Comparison of ENCODE assay signal across 15 cellular contexts in the genomic region with DNA sequence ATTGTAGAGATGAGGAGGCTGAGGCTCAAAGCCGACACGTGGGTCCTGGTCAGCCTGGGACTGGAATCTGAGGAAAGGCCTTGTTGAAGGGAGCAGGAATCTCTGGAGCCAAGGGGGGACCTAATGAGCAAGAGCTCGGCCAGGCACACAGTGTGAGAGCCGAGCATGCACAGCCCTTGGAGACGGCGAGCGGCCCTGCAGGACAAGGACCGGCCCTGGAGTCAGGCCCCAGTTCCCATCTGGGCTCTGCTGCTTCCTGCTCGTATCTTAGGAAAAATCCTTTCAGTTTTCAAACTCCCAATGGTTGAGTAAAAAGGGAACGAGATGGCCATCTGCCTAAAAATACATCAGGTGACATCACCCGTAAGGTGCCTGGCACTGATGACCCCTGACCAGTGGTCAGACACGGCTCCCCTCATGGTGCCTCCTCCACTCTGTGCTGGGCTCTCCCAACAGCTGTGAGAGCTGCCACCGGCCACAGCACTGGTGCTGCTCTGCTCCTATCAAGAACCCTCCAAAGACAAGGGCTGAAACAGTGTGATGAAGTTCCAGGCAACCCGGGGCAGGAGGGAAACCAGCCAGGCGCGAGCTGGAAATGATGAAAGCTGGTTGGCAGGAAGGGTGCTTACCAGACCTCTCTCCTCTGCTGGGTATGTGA. TPM values are rescaled to one million over a fixed set of nuclear protein-coding genes. Genes with fewer than 3 reads are reported as not detected.
DNase-seq lines count a peak whose midpoint lies in the region; ATAC-seq and TF ChIP-seq lines count a peak whose summit lies in the region.
"Had no signal": no experiment of that assay in that cellular context is flagged by ENCODE, and none has a peak within 500 bp of the region (broad histone marks: within the 10 kb centered on the region; RNA-seq: fewer than 3 reads in every experiment).

No MANE protein-coding gene starts in this region.

- DNase-seq in T-helper 17 cell (no peak), heart left ventricle (peak in 3 of 5 donors; percentile 41 to 69 (median 68)), lower lobe of right lung (peak; percentile 24), activated T-cell treated with anti-CD3 and anti-CD28 coated beads for 4 hours (no peak), GM03348 (ENCODE audit: low spot score) (no peak), NCI-H748 (lab: John Stamatoyannopoulos, UW; ENCODE audit: unreplicated experiment) (no peak)
- DNase-seq: COR-L47, H7, NCI-H1105 treated with DMSO at 0.1 percent for 48 hours, NCI-H187 treated with DMSO at 0.1 percent for 48 hours, NCI-H446, NCI-H748 treated with DMSO at 0.1 percent for 48 hours, PC-3 had no signal

- H3K36me3 ChIP-seq in heart left ventricle (peaks cover 3 to 100% (median 91%) of the 10 kb centered on the region in 9 donors), lower lobe of right lung (peaks cover 94% of the 10 kb centered on the region)

- TF ChIP-seq POLR2A in heart left ventricle (IDR thresholded peaks at IDR 0.05), result no peak

- H3K27ac ChIP-seq in heart left ventricle (peak overlapping the region in 8 of 12 donors; percentile 13 to 78 (median 68)), lower lobe of right lung (no peak overlapping the region)

- H3K27me3 ChIP-seq in heart left ventricle (no peaks in the 10 kb centered on the region), lower lobe of right lung (ENCODE audit: low read depth) (no peaks in the 10 kb centered on the region)

- H3K4me1 Mint-ChIP-seq in T-helper 17 cell, result peaks cover 17% of the 10 kb centered on the region
- peaks cover 34% of the 10 kb centered on the region for H3K4me1 Mint-ChIP-seq in stimulated activated memory B cell treated with anti-CD40 and anti-IgM and Interleukin-4, amounts not matched to agents 10 μg/mL and 1 μg/mL and 100 μg/mL, for 72 hours

- H3K27me3 Mint-ChIP-seq in T-helper 17 cell, result no peaks in the 10 kb centered on the region
- no peaks in the 10 kb centered on the region for H3K27me3 Mint-ChIP-seq in stimulated activated memory B cell treated with anti-CD40 and anti-IgM and Interleukin-4, amounts not matched to agents 10 μg/mL and 1 μg/mL and 100 μg/mL, for 72 hours
- H3K27me3 Mint-ChIP-seq: IgD-negative memory B cell had no signal

- H3K9me3 Mint-ChIP-seq in stimulated activated memory B cell treated with anti-CD40 and anti-IgM and Interleukin-4, amounts not matched to agents 10 μg/mL and 1 μg/mL and 100 μg/mL, for 72 hours, result no peaks in the 10 kb centered on the region
- H3K9me3 Mint-ChIP-seq: IgD-negative memory B cell had no signal

- no peak for TF ChIP-seq CTCF in heart left ventricle (IDR thresholded peaks at IDR 0.05)
- TF ChIP-seq CTCF in lower lobe of right lung (IDR thresholded peaks at IDR 0.05), result no peak

- intact Hi-C loops in heart left ventricle (cut with DNase I) (no loop called here), lower lobe of right lung (cut with DNase I) (no loop called here)

- H3K27ac Mint-ChIP-seq in T-helper 17 cell, result peak overlapping the region; percentile 29
- peak overlapping the region; percentile 42 for H3K27ac Mint-ChIP-seq in stimulated activated memory B cell treated with anti-CD40 and anti-IgM and Interleukin-4, amounts not matched to agents 10 μg/mL and 1 μg/mL and 100 μg/mL, for 72 hours

- H3K4me3 ChIP-seq in heart left ventricle, result no peak overlapping the region
- H3K4me3 ChIP-seq in lower lobe of right lung, result no peak overlapping the region

- peaks cover 15% of the 10 kb centered on the region for H3K36me3 Mint-ChIP-seq in T-helper 17 cell (ENCODE audit: low read depth)
- peaks cover 78% of the 10 kb centered on the region for H3K36me3 Mint-ChIP-seq in stimulated activated memory B cell treated with anti-CD40 and anti-IgM and Interleukin-4, amounts not matched to agents 10 μg/mL and 1 μg/mL and 100 μg/mL, for 72 hours

- H3K4me3 Mint-ChIP-seq in T-helper 17 cell, result no peak overlapping the region
- H3K4me3 Mint-ChIP-seq in stimulated activated memory B cell treated with anti-CD40 and anti-IgM and Interleukin-4, amounts not matched to agents 10 μg/mL and 1 μg/mL and 100 μg/mL, for 72 hours, result no peak overlapping the region
- H3K4me3 Mint-ChIP-seq: IgD-negative memory B cell had no signal

- H3K9me3 ChIP-seq in T-helper 17 cell (ENCODE audit: control insufficient read depth, low read length, poor library complexity, severe bottlenecking), result no peaks in the 10 kb centered on the region
- H3K9me3 ChIP-seq in heart left ventricle, result no peaks in the 10 kb centered on the region
- H3K9me3 ChIP-seq in lower lobe of right lung, result no peaks in the 10 kb centered on the region

- WGBS in heart left ventricle, 4 donors, result 65 to 78% (median 73%) methylated on average over 16 of the region's 16 CpGs

- peaks cover 0 to 40% (median 20%) of the 10 kb centered on the region in 12 donors for H3K4me1 ChIP-seq in heart left ventricle
- no peaks in the 10 kb centered on the region for H3K4me1 ChIP-seq in lower lobe of right lung

- ATAC-seq in T-helper 17 cell, result no peak
- peak; percentile 84 to 89 (median 85) for ATAC-seq in heart left ventricle
- ATAC-seq in lower lobe of right lung, result no peak
- no peak for ATAC-seq in stimulated activated memory B cell treated with anti-CD40 and anti-IgM and Interleukin-4, amounts not matched to agents 10 μg/mL and 1 μg/mL and 100 μg/mL, for 72 hours

RNA-seq across cellular contexts. Expression of a gene that starts 16.3 kb away (rescaled TPM):
- total RNA-seq in T-helper 17 cell (10 to 100 TPM; 75.5 to 89.8 TPM), heart left ventricle (100 to 1,000 TPM in 3 of 9 donors, 10 to 100 TPM in 6; 50.2 to 155 (median 63.6) TPM), lower lobe of right lung (108 TPM)
- 100 to 1,000 TPM in 1 of 2 donors, 10 to 100 TPM in 1; 43.3 to 313 TPM for polyA plus RNA-seq in heart left ventricle

RNA-seq across cellular contexts. Expression of a gene that starts 22.6 kb away (rescaled TPM):
- total RNA-seq in T-helper 17 cell (100 to 1,000 TPM in 1 of 2 donors, 10 to 100 TPM in 1; 76.7 to 110 TPM), heart left ventricle (10 to 100 TPM in 1 of 9 donors, 1 to 10 TPM in 8; 1.3 to 10.7 (median 2.9) TPM), lower lobe of right lung (16.2 TPM)
- polyA plus RNA-seq in heart left ventricle, result 1 to 10 TPM; 3.7 to 4.9 TPM

RNA-seq across cellular contexts. Expression of a gene that starts 23.5 kb away (rescaled TPM):
- total RNA-seq in T-helper 17 cell (10 to 100 TPM in 1 of 2 donors, 1 to 10 TPM in 1; 8.7 to 11.8 TPM), heart left ventricle (1 to 10 TPM in 8 of 9 donors, under 1 TPM in 1; 0.52 to 9.1 (median 3.1) TPM), lower lobe of right lung (10.8 TPM)
- 1 to 10 TPM; 1.3 to 2.5 TPM for polyA plus RNA-seq in heart left ventricle

RNA-seq across cellular contexts. Expression of a gene that starts 31.6 kb away (rescaled TPM):
- 10 to 100 TPM; 44.9 to 55.8 TPM for total RNA-seq in T-helper 17 cell
- 10 to 100 TPM; 30.3 to 80.6 (median 42.4) TPM for total RNA-seq in heart left ventricle
- polyA plus RNA-seq in heart left ventricle, result 100 to 1,000 TPM in 1 of 2 donors, 10 to 100 TPM in 1; 33.8 to 160 TPM
- total RNA-seq in lower lobe of right lung, result 101 TPM

RNA-seq across cellular contexts. Expression of a gene that starts 31.7 kb away (rescaled TPM):
- total RNA-seq in T-helper 17 cell (10 to 100 TPM in 1 of 2 donors, 1 to 10 TPM in 1; 8.8 to 17.6 TPM), heart left ventricle (10 to 100 TPM; 11.6 to 27.5 (median 18.9) TPM), lower lobe of right lung (41.6 TPM)
- 10 to 100 TPM; 23.8 to 28.3 TPM for polyA plus RNA-seq in heart left ventricle

Comparison
In these comparisons a context has a peak if more than half of its experiments do, and no peak if none do; other contexts are left out.
1. ATAC-seq: peak in heart left ventricle (4 of 4); none in T-helper 17 cell (single experiment), lower lobe of right lung (0 of 2) and stimulated activated memory B cell treated with anti-CD40 and anti-IgM and Interleukin-4, amounts not matched to agents 10 μg/mL and 1 μg/mL and 100 μg/mL, for 72 hours (single experiment).
2. DNase-seq: peak in heart left ventricle (3 of 5) and lower lobe of right lung (single experiment); none in T-helper 17 cell (0 of 3), activated T-cell treated with anti-CD3 and anti-CD28 coated beads for 4 hours (single experiment), GM03348 (single experiment) and NCI-H748 (single experiment).